In the genomic region with DNA sequence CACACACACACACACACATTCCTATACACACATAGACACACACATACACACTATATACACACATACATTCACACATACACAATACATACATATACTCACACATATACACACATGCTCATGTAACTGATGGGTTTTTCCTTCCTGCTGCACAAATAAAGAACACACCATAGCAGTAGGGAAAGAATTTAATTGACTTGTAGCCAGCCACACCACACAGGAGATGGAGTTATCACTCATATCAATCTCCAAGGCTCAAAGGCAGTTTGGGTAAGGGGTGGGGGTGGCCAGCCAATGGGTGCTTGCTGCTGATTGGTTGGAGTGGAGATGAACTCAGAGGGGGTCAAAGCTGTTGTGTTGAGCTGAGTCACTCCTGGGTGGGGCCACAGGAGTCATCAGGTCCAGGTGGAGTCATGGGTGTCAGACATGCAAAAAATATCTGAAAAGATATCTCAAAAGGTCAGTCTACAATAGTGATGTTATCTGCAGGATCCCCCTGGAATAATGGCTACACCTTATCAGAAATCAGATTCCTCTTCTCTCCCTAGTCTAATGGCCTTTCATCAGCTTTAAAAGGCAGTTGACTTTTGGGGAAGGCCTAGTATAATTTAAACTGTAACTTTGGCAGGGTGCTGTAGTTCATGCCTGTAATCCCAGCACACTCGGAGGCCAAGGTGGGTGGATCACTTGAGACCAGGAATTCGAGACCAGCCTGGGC, we compare ENCODE assay signal across 1 cellular context.
A peak's percentile ranks its signal among the peaks of the same experiment; 100 is the strongest.
TF ChIP-seq lines count a peak whose summit lies in the region.

No MANE protein-coding gene starts in this region.

TF ChIP-seq in GM12878, 131 proteins besides CTCF, POLR2A, EP300 and RAD21 (continued from another document):
- TF ChIP-seq, protein P1, sequence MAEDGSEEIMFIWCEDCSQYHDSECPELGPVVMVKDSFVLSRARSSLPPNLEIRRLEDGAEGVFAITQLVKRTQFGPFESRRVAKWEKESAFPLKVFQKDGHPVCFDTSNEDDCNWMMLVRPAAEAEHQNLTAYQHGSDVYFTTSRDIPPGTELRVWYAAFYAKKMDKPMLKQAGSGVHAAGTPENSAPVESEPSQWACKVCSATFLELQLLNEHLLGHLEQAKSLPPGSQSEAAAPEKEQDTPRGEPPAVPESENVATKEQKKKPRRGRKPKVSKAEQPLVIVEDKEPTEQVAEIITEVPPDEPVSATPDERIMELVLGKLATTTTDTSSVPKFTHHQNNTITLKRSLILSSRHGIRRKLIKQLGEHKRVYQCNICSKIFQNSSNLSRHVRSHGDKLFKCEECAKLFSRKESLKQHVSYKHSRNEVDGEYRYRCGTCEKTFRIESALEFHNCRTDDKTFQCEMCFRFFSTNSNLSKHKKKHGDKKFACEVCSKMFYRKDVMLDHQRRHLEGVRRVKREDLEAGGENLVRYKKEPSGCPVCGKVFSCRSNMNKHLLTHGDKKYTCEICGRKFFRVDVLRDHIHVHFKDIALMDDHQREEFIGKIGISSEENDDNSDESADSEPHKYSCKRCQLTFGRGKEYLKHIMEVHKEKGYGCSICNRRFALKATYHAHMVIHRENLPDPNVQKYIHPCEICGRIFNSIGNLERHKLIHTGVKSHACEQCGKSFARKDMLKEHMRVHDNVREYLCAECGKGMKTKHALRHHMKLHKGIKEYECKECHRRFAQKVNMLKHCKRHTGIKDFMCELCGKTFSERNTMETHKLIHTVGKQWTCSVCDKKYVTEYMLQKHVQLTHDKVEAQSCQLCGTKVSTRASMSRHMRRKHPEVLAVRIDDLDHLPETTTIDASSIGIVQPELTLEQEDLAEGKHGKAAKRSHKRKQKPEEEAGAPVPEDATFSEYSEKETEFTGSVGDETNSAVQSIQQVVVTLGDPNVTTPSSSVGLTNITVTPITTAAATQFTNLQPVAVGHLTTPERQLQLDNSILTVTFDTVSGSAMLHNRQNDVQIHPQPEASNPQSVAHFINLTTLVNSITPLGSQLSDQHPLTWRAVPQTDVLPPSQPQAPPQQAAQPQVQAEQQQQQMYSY (CRISPR knock-in tag; IDR thresholded peaks at IDR 0.05): no peak
- peak; percentile 66; the same call in 1 of the 2 replicates for TF ChIP-seq HDGF (IDR thresholded peaks at IDR 0.05)
- TF ChIP-seq, protein P2, sequence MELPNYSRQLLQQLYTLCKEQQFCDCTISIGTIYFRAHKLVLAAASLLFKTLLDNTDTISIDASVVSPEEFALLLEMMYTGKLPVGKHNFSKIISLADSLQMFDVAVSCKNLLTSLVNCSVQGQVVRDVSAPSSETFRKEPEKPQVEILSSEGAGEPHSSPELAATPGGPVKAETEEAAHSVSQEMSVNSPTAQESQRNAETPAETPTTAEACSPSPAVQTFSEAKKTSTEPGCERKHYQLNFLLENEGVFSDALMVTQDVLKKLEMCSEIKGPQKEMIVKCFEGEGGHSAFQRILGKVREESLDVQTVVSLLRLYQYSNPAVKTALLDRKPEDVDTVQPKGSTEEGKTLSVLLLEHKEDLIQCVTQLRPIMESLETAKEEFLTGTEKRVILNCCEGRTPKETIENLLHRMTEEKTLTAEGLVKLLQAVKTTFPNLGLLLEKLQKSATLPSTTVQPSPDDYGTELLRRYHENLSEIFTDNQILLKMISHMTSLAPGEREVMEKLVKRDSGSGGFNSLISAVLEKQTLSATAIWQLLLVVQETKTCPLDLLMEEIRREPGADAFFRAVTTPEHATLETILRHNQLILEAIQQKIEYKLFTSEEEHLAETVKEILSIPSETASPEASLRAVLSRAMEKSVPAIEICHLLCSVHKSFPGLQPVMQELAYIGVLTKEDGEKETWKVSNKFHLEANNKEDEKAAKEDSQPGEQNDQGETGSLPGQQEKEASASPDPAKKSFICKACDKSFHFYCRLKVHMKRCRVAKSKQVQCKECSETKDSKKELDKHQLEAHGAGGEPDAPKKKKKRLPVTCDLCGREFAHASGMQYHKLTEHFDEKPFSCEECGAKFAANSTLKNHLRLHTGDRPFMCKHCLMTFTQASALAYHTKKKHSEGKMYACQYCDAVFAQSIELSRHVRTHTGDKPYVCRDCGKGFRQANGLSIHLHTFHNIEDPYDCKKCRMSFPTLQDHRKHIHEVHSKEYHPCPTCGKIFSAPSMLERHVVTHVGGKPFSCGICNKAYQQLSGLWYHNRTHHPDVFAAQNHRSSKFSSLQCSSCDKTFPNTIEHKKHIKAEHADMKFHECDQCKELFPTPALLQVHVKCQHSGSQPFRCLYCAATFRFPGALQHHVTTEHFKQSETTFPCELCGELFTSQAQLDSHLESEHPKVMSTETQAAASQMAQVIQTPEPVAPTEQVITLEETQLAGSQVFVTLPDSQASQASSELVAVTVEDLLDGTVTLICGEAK (IDR thresholded peaks at IDR 0.05; ENCODE audit: borderline replicate concordance): no peak
- no peak for TF ChIP-seq ZNF384 (IDR thresholded peaks at IDR 0.05; ENCODE audit: borderline replicate concordance, low read depth, low read length)
- TF ChIP-seq SIX5 (IDR thresholded peaks at IDR 0.05; ENCODE audit: low read depth, low read length, severe bottlenecking): no peak
